ENCODE assay signal across 24 cellular contexts in the genomic region with DNA sequence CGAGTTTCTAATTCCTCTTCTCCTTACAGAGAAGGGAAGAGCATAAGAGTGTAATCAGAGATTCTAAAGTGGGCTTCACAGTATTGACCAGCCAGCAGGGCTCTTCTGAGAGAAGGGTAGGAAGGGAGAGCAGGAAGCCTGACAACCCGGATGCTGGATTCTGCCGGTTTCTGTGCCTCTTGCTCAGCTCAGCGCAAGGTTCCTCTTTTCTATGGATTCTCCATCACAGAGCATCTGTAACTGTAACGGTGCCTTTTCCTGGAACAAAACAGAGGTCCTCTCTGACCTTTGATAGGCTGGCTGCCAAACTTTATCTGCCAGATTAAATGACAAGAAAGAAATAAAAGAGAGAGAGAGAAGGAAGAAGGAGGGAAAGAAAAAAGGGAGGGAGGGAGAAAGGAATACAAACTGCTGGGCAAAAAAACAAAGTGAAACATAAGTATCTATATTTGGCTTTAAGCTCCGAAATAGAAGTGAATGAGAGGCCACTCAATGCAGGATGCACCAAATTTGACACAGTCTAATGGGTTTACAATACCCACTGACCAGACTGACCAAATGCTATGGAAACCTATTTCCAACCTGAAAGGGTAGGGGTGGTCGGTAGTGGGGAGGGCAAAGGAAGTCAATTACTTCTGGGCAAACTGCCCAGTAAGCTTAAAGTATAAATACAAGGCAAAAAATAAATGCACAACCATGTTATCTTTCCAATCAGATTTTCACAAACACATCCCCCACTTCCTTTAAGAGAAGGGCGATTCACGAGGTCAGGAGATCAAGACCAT. TPM values are rescaled to one million over a fixed set of nuclear protein-coding genes. Genes with fewer than 3 reads are reported as not detected.
DNase-seq lines count a peak whose midpoint lies in the region; ATAC-seq, FAIRE-seq and TF ChIP-seq lines count a peak whose summit lies in the region.
"Had no signal": no experiment of that assay in that cellular context is flagged by ENCODE, and none has a peak within 500 bp of the region (broad histone marks: within the 10 kb centered on the region; RNA-seq: fewer than 3 reads in every experiment).

No MANE protein-coding gene starts in this region.

- H3K27me3 Mint-ChIP-seq in activated naive CD8-positive, alpha-beta T cell treated with anti-CD3 and anti-CD28 coated beads, Interleukin-2, amount 50 U/mL, for 24 hours = peaks cover 13% of the 10 kb centered on the region

- H3K4me1 ChIP-seq in liver (ENCODE audit: control insufficient read depth in 4 of 4, insufficient read depth in 4 of 4, low read length in 3 of 4) (no peaks in the 10 kb centered on the region), HepG2 (ENCODE audit: insufficient read depth, low read length) (no peaks in the 10 kb centered on the region), right lobe of liver (peaks cover 0 to 5% (median 0%) of the 10 kb centered on the region in 4 donors)
- H3K4me1 ChIP-seq: A549, BE2C, vagina had no signal

- ATAC-seq in HepG2 = no peak
- ATAC-seq in right lobe of liver = peak; percentile 51 to 65 (median 58)
- no peak for ATAC-seq in activated naive CD8-positive, alpha-beta T cell treated with anti-CD3 and anti-CD28 coated beads, Interleukin-2, amount 50 U/mL, for 24 hours
- ATAC-seq: A549; effector memory CD8-positive, alpha-beta T cell; K562; sciatic nerve had no signal

- TF ChIP-seq POLR2A in HepG2 (IDR thresholded peaks at IDR 0.05; ENCODE audit: insufficient read depth in 1 of 2, low read depth in 2 of 2, low read length in 2 of 2) = no peak
- no peak for TF ChIP-seq POLR2A in right lobe of liver (IDR thresholded peaks at IDR 0.05)

- no peak overlapping the region for H3K4me3 ChIP-seq in liver (ENCODE audit: low read depth in 1 of 3, low read length in 3 of 3)
- H3K4me3 ChIP-seq in HepG2 (replicated peaks in 1 of 3; ENCODE audit: insufficient read depth in 1 of 3, low read depth in 2 of 3, low read length in 3 of 3) = no peak overlapping the region
- no peak overlapping the region for H3K4me3 ChIP-seq in right lobe of liver
- H3K4me3 ChIP-seq: A549, K562, vagina had no signal

- H3K9me3 ChIP-seq in liver (ENCODE audit: control insufficient read depth in 4 of 4, low read length in 3 of 4) = no peaks in the 10 kb centered on the region
- H3K9me3 ChIP-seq in HepG2 (ENCODE audit: low read length) = no peaks in the 10 kb centered on the region
- no peaks in the 10 kb centered on the region for H3K9me3 ChIP-seq in right lobe of liver
- H3K9me3 ChIP-seq: A549, BE2C, SK-N-SH, vagina had no signal

- no peak for FAIRE-seq in HepG2 (lab: Jason Lieb, UNC)
- FAIRE-seq: A549, K562 had no signal

- 52% methylated on average over 9 of the region's 9 CpGs for WGBS in liver
- WGBS in HepG2 (ENCODE audit: low lambda C conversion rate) = 78% methylated on average over 9 of the region's 9 CpGs
- 38% methylated on average over 9 of the region's 9 CpGs for WGBS in right lobe of liver (ENCODE audit: insufficient coverage, low coverage, low lambda C conversion rate, missing lambda C conversion rate)

- H2AFZ ChIP-seq in HepG2 (ENCODE audit: low read length) = no peak overlapping the region

- no peak overlapping the region for H3K4me2 ChIP-seq in HepG2 (ENCODE audit: low read depth, low read length)
- H3K4me2 ChIP-seq: A549, SK-N-SH had no signal

- no peak overlapping the region for H3K4me3 Mint-ChIP-seq in activated naive CD8-positive, alpha-beta T cell treated with anti-CD3 and anti-CD28 coated beads, Interleukin-2, amount 50 U/mL, for 24 hours
- H3K4me3 Mint-ChIP-seq: activated naive CD8-positive, alpha-beta T cell treated with anti-CD3 and anti-CD28 coated beads for 36 hours; effector memory CD8-positive, alpha-beta T cell had no signal

- H3K27ac ChIP-seq in liver (ENCODE audit: low read depth in 1 of 2, low read length in 2 of 2) = no peak overlapping the region
- no peak overlapping the region for H3K27ac ChIP-seq in HepG2 (ENCODE audit: extremely low read length, insufficient read depth, low read length)
- H3K27ac ChIP-seq in right lobe of liver = no peak overlapping the region
- no peak overlapping the region for H3K27ac ChIP-seq in substantia nigra (ENCODE audit: low read depth, low read length, poor library complexity, severe bottlenecking)
- H3K27ac ChIP-seq: A549, HL-60, vagina had no signal

- H3K36me3 Mint-ChIP-seq in activated naive CD8-positive, alpha-beta T cell treated with anti-CD3 and anti-CD28 coated beads, Interleukin-2, amount 50 U/mL, for 24 hours (ENCODE audit: low read depth) = no peaks in the 10 kb centered on the region
- H3K36me3 Mint-ChIP-seq: activated naive CD8-positive, alpha-beta T cell treated with anti-CD3 and anti-CD28 coated beads for 36 hours had no signal

- DNase-seq in HepG2 (ENCODE audit: low spot score) (no peak), UCSD-AML1 (lab: John Stamatoyannopoulos, UW; ENCODE audit: unreplicated experiment) (peak; percentile 25), right lobe of liver (no peak), DMS114 treated with DMSO at 0.1 percent for 48 hours (lab: John Stamatoyannopoulos, UW; ENCODE audit: unreplicated experiment) (no peak), substantia nigra (lab: John Stamatoyannopoulos, UW) (no peak), NCI-H1105 treated with DMSO at 0.1 percent for 48 hours (lab: John Stamatoyannopoulos, UW) (no peak)
- DNase-seq in activated naive CD8-positive, alpha-beta T cell treated with anti-CD3 and anti-CD28 coated beads, Interleukin-2, amount 50 U/mL, for 24 hours = no peak
- DNase-seq: activated naive CD8-positive, alpha-beta T cell treated with anti-CD3 and anti-CD28 coated beads for 36 hours; BE2C; cerebellar nuclear complex; effector memory CD8-positive, alpha-beta T cell; GOT3; NCI-H1092; NCI-H2029 treated with DMSO at 0.1 percent for 48 hours; NCI-H510A treated with DMSO at 0.1 percent for 48 hours; occipital lobe; SK-N-SH had no signal

- no peak overlapping the region for H3K27ac Mint-ChIP-seq in activated naive CD8-positive, alpha-beta T cell treated with anti-CD3 and anti-CD28 coated beads, Interleukin-2, amount 50 U/mL, for 24 hours
- H3K27ac Mint-ChIP-seq: activated naive CD8-positive, alpha-beta T cell treated with anti-CD3 and anti-CD28 coated beads for 36 hours; effector memory CD8-positive, alpha-beta T cell had no signal

- POLR2A ChIA-PET in HepG2 (lab: Yijun Ruan, JAX) = no interaction called here

- H3K9me3 Mint-ChIP-seq in activated naive CD8-positive, alpha-beta T cell treated with anti-CD3 and anti-CD28 coated beads, Interleukin-2, amount 50 U/mL, for 24 hours = no peaks in the 10 kb centered on the region
- H3K9me3 Mint-ChIP-seq: activated naive CD8-positive, alpha-beta T cell treated with anti-CD3 and anti-CD28 coated beads for 36 hours had no signal

- TF ChIP-seq EP300 in HepG2 (IDR thresholded peaks at IDR 0.05; ENCODE audit: low read depth in 2 of 2, low read length in 2 of 2) (no peak), HepG2 (CRISPR knock-in tag; IDR thresholded peaks at IDR 0.05; ENCODE audit: borderline replicate concordance) (no peak)

- CTCF ChIA-PET in HepG2 (lab: Yijun Ruan, JAX; ENCODE audit: low intra/inter-chr PET ratio, low total read pairs) = no interaction called here

- H3K27me3 ChIP-seq in liver (ENCODE audit: control insufficient read depth in 4 of 4, insufficient read depth in 4 of 4, low read length in 3 of 4) (no peaks in the 10 kb centered on the region), HepG2 (ENCODE audit: control insufficient read depth in 1 of 2, insufficient read depth in 2 of 2, low read length in 2 of 2) (no peaks in the 10 kb centered on the region), right lobe of liver (no peaks in the 10 kb centered on the region)
- H3K27me3 ChIP-seq: BE2C, vagina had no signal

- TF ChIP-seq RAD21 in liver (IDR thresholded peaks at IDR 0.05) = no peak
- TF ChIP-seq RAD21 in HepG2 (CRISPR knock-in tag; IDR thresholded peaks at IDR 0.05) = no peak

- H3K36me3 ChIP-seq in liver (ENCODE audit: control insufficient read depth in 4 of 4, insufficient read depth in 3 of 4, low read depth in 1 of 4, low read length in 3 of 4) = no peaks in the 10 kb centered on the region
- H3K36me3 ChIP-seq in HepG2 (replicated peaks in 1 of 2; ENCODE audit: control insufficient read depth in 1 of 2, insufficient read depth in 2 of 2, low read length in 2 of 2) = no peaks in the 10 kb centered on the region
- no peaks in the 10 kb centered on the region for H3K36me3 ChIP-seq in right lobe of liver
- H3K36me3 ChIP-seq: BE2C, vagina had no signal

- no TSS peak for BruUV-seq in HepG2 (replicated peaks; lab: Mats Ljungman, UMichigan)

- in situ Hi-C loops in HepG2 (cut with HindIII; ENCODE audit: extremely low pct_ligation_motif_present, low pct_unique_long_range_greater_than_20kb) = no loop called here

- no peaks in the 10 kb centered on the region for H4K20me1 ChIP-seq in HepG2 (ENCODE audit: insufficient read depth, low read length)

- H3K4me1 Mint-ChIP-seq in activated naive CD8-positive, alpha-beta T cell treated with anti-CD3 and anti-CD28 coated beads, Interleukin-2, amount 50 U/mL, for 24 hours = no peaks in the 10 kb centered on the region
- H3K4me1 Mint-ChIP-seq: activated naive CD8-positive, alpha-beta T cell treated with anti-CD3 and anti-CD28 coated beads for 36 hours had no signal

- TF ChIP-seq CTCF in liver (IDR thresholded peaks at IDR 0.05; ENCODE audit: low read depth, low read length, missing input control) = no peak
- TF ChIP-seq CTCF in HepG2 (CRISPR knock-in tag; IDR thresholded peaks at IDR 0.05) = no peak
- no peak for TF ChIP-seq CTCF in right lobe of liver (IDR thresholded peaks at IDR 0.05)

- intact Hi-C loops in HepG2 (cut with micrococcal nuclease; ENCODE audit: unreplicated experiment) (no loop called here), right lobe of liver (cut with DNase I) (no loop called here)

- H3K9ac ChIP-seq in liver (ENCODE audit: low read depth in 1 of 2, low read length in 2 of 2) = peak overlapping the region in 1 of 2 donors; percentile 28
- H3K9ac ChIP-seq in HepG2 (ENCODE audit: insufficient read depth, low read depth, low read length) = no peak overlapping the region
- H3K9ac ChIP-seq: SK-N-SH had no signal

- H3K79me2 ChIP-seq in HepG2 (ENCODE audit: insufficient read depth, low read length) = no peaks in the 10 kb centered on the region

RNA-seq across cellular contexts. Expression of gene PIEZO2, which starts 59.2 kb away (rescaled TPM):
- total RNA-seq in liver = 10 to 100 TPM in 1 of 2 donors, 1 to 10 TPM in 1; 7.2 to 12.3 TPM
- polyA plus RNA-seq in liver = 1 to 10 TPM; 1.1 to 2.5 TPM
- total RNA-seq in HepG2 (2016; rRNA removed; fragmentation: Illumina TruSeq; extraction: Trizol) = 25.5 and 27.2 TPM in 2 replicates
- 4.1 and 5.8 TPM in 2 replicates for total RNA-seq in HepG2 (2016; cell fraction: cytosol; rRNA removed; fragmentation: Illumina TruSeq; extraction: Trizol; ENCODE audit: low read depth)
- total RNA-seq in HepG2 (2016; cell fraction: insoluble cytoplasmic fraction; rRNA removed; fragmentation: Illumina TruSeq; extraction: Trizol) = 24.4 and 26.8 TPM in 2 replicates
- 8.1 and 8.3 TPM in 2 replicates for total RNA-seq in HepG2 (2016; cell fraction: membrane; rRNA removed; fragmentation: Illumina TruSeq; extraction: Trizol)
- 50.2 and 51.9 TPM in 2 replicates for total RNA-seq in HepG2 (2016; cell fraction: nucleus; rRNA removed; fragmentation: Illumina TruSeq; extraction: Trizol)
- 15.2 and 15.3 TPM in 2 replicates for polyA plus RNA-seq in HepG2 (2011; rRNA removed)
- polyA plus RNA-seq in HepG2 (2011; cell fraction: cytosol; rRNA removed) = 14.0 and 14.4 TPM in 2 replicates
- polyA plus RNA-seq in HepG2 (2011; cell fraction: nucleus; rRNA removed) = 40.5 and 45.2 TPM in 2 replicates
- 12.3 and 17.3 TPM in 2 replicates for polyA plus RNA-seq in HepG2 (2012)
- polyA plus RNA-seq in HepG2 (2016; cell fraction: cytosol; fragmentation: Illumina TruSeq; extraction: Trizol; ENCODE audit: low read depth) = 1.0 TPM in 2 replicates
- polyA plus RNA-seq in HepG2 (2016; cell fraction: insoluble cytoplasmic fraction; fragmentation: Illumina TruSeq; extraction: Trizol; ENCODE audit: low read depth) = 19.5 and 19.7 TPM in 2 replicates
- 2.4 and 2.7 TPM in 2 replicates for polyA plus RNA-seq in HepG2 (2016; cell fraction: membrane; fragmentation: Illumina TruSeq; extraction: Trizol; ENCODE audit: low read depth)
- 45.5 and 46.6 TPM in 2 replicates for polyA plus RNA-seq in HepG2 (2016; cell fraction: nucleus; fragmentation: Illumina TruSeq; extraction: Trizol; ENCODE audit: insufficient read depth, low read depth)
- 0.26 and 56.3 TPM in 2 replicates for polyA minus RNA-seq in HepG2 (2011; rRNA and poly(A)+ RNA removed; ENCODE audit: low replicate concordance)
- polyA minus RNA-seq in HepG2 (2011; cell fraction: cytosol; rRNA and poly(A)+ RNA removed) = 27.0 and 35.0 TPM in 2 replicates
- 83.7 and 91.6 TPM in 2 replicates for polyA minus RNA-seq in HepG2 (2011; cell fraction: nucleus; rRNA and poly(A)+ RNA removed)
- total RNA-seq in right lobe of liver = 10 to 100 TPM in 3 of 6 experiments, 1 to 10 TPM in 3; 6.6 to 16.9 (median 10.1) TPM
- total RNA-seq: activated CD8-positive, alpha-beta memory T cell treated with anti-CD3 and anti-CD28 coated beads for 36 hours; activated naive CD8-positive, alpha-beta T cell treated with anti-CD3 and anti-CD28 coated beads for 36 hours had no signal
- polyA plus RNA-seq: SK-N-SH had no signal

Comparison
In these comparisons a context has a peak if more than half of its experiments do, and no peak if none do; other contexts are left out.
1. ATAC-seq: peak in right lobe of liver (4 of 4); none in HepG2 (single experiment) and activated naive CD8-positive, alpha-beta T cell treated with anti-CD3 and anti-CD28 coated beads, Interleukin-2, amount 50 U/mL, for 24 hours (single experiment).